In genomic region chr22:38870791-38871359, GRCh38 we compare ENCODE assay signal across 8 cellular contexts. TPM values are rescaled to one million over a fixed set of nuclear protein-coding genes. Genes with fewer than 3 reads are reported as not detected.
DNase-seq lines count a peak whose midpoint lies in the region; ATAC-seq and TF ChIP-seq lines count a peak whose summit lies in the region.

No MANE protein-coding gene starts in this region.

- peak overlapping the region; percentile 92 for H3K4me3 ChIP-seq in GM23338
- H3K4me3 ChIP-seq in hepatocyte: peak overlapping the region; percentile 92
- H3K4me3 ChIP-seq in smooth muscle cell: peak overlapping the region; percentile 94

- H3K36me3 Mint-ChIP-seq in GM23338 (ENCODE audit: low read depth): peaks cover 30% of the 10 kb centered on the region
- H3K36me3 Mint-ChIP-seq in activated CD4-positive, alpha-beta memory T cell treated with anti-CD3 and anti-CD28 coated beads for 36 hours: peaks cover 38% of the 10 kb centered on the region

- H2AFZ ChIP-seq in GM23338 (no peak overlapping the region), hepatocyte (peak overlapping the region; percentile 50), smooth muscle cell (ENCODE audit: low read depth) (peak overlapping the region; percentile 92)

- H3K4me1 Mint-ChIP-seq in GM23338: peaks cover 44% of the 10 kb centered on the region
- H3K4me1 Mint-ChIP-seq in activated CD4-positive, alpha-beta memory T cell treated with anti-CD3 and anti-CD28 coated beads for 36 hours (ENCODE audit: low read depth): peaks cover 53% of the 10 kb centered on the region

- POLR2A ChIA-PET in activated CD4-positive, alpha-beta memory T cell treated with anti-CD3 and anti-CD28 coated beads for 36 hours (lab: Charles Lee): interaction anchor here (1.0 to 2.7 kb wide), 7 partner anchors 9 to 448 kb away, joined by 3 to 14 read pairs (median 7); partner anchors contain the start of gene RPL3

- H3K36me3 ChIP-seq in GM23338 (ENCODE audit: insufficient read depth): peaks cover 6% of the 10 kb centered on the region; the same call in 1 of the 2 replicates
- no peaks in the 10 kb centered on the region for H3K36me3 ChIP-seq in hepatocyte (replicated peaks; ENCODE audit: insufficient read depth, low read depth)
- no peaks in the 10 kb centered on the region for H3K36me3 ChIP-seq in smooth muscle cell (ENCODE audit: low read depth)

- H3F3A ChIP-seq in GM23338 (replicated peaks; ENCODE audit: low read depth) (0 out of 2 replicates have a peak, but pooled peaks cover 7% of the 10 kb centered on the region), smooth muscle cell (ENCODE audit: low read depth) (peaks cover 4% of the 10 kb centered on the region)

- peaks cover 8% of the 10 kb centered on the region for H3K27me3 Mint-ChIP-seq in GM23338 (ENCODE audit: insufficient read depth, low read depth, poor library complexity)
- no peaks in the 10 kb centered on the region for H3K27me3 Mint-ChIP-seq in activated CD4-positive, alpha-beta memory T cell treated with anti-CD3 and anti-CD28 coated beads for 36 hours

- TF ChIP-seq CTCF in GM23338 (conservative IDR thresholded peaks at IDR 0.05; ENCODE audit: low read depth in 2 of 2) (no peak), hepatocyte (IDR thresholded peaks at IDR 0.05; ENCODE audit: poor library complexity) (no peak), smooth muscle cell (IDR thresholded peaks at IDR 0.05; ENCODE audit: borderline replicate concordance, insufficient read depth, poor library complexity, severe bottlenecking) (no peak)

- H3K4me2 ChIP-seq in GM23338 (peak overlapping the region; percentile 92), hepatocyte (peak overlapping the region; percentile 90), smooth muscle cell (peak overlapping the region; percentile 95)

- H3K27me3 ChIP-seq in GM23338 (ENCODE audit: insufficient read depth) (no peaks in the 10 kb centered on the region; the same call in 1 of the 2 replicates), hepatocyte (no peaks in the 10 kb centered on the region), smooth muscle cell (ENCODE audit: low read depth) (no peaks in the 10 kb centered on the region)

- H3K27ac Mint-ChIP-seq in GM23338: no peak overlapping the region
- peak overlapping the region; percentile 91 for H3K27ac Mint-ChIP-seq in activated CD4-positive, alpha-beta memory T cell treated with anti-CD3 and anti-CD28 coated beads for 36 hours

- H4K20me1 ChIP-seq in GM23338 (replicated peaks; ENCODE audit: insufficient read depth): peaks cover 18% of the 10 kb centered on the region
- H4K20me1 ChIP-seq in hepatocyte (ENCODE audit: insufficient read depth, poor library complexity, severe bottlenecking): peaks cover 29% of the 10 kb centered on the region
- H4K20me1 ChIP-seq in smooth muscle cell (ENCODE audit: low read depth): peaks cover 43% of the 10 kb centered on the region

- DNase-seq in GM23338 (ENCODE audit: low spot score) (no peak), hepatocyte (ENCODE audit: low spot score) (no peak), smooth muscle cell (lab: John Stamatoyannopoulos, UW; ENCODE audit: unreplicated experiment) (no peak), NK-92 (lab: John Stamatoyannopoulos, UW; ENCODE audit: unreplicated experiment) (no peak)
- no peak for DNase-seq in activated CD4-positive, alpha-beta memory T cell treated with anti-CD3 and anti-CD28 coated beads for 36 hours
- DNase-seq in NK-92 treated with Interleukin-12 subunit alpha and Interleukin-12 subunit beta, amount 100 ng/mL, for 24 hours (lab: John Stamatoyannopoulos, UW): no peak

- no peak for ATAC-seq in GM23338
- no peak for ATAC-seq in HG03439 (IDR thresholded peaks at IDR 0.05; ENCODE audit: unreplicated experiment)
- no peak for ATAC-seq in HG03025 (IDR thresholded peaks at IDR 0.05; ENCODE audit: low FRiP score, unreplicated experiment)

- H3K4me3 Mint-ChIP-seq in GM23338: peak overlapping the region; percentile 90
- peak overlapping the region; percentile 93 for H3K4me3 Mint-ChIP-seq in activated CD4-positive, alpha-beta memory T cell treated with anti-CD3 and anti-CD28 coated beads for 36 hours

- H3K9me3 ChIP-seq in hepatocyte (ENCODE audit: low read depth) (no peaks in the 10 kb centered on the region), smooth muscle cell (replicated peaks; ENCODE audit: low read depth) (no peaks in the 10 kb centered on the region)

- peak overlapping the region; percentile 73 for H3K9ac ChIP-seq in smooth muscle cell (ENCODE audit: low read depth)

- no peaks in the 10 kb centered on the region for H3K9me2 ChIP-seq in GM23338 (ENCODE audit: insufficient read depth)
- H3K9me2 ChIP-seq in hepatocyte (replicated peaks; ENCODE audit: insufficient read depth): no peaks in the 10 kb centered on the region

- H3K9me3 Mint-ChIP-seq in GM23338: no peaks in the 10 kb centered on the region
- no peaks in the 10 kb centered on the region for H3K9me3 Mint-ChIP-seq in activated CD4-positive, alpha-beta memory T cell treated with anti-CD3 and anti-CD28 coated beads for 36 hours

- WGBS in hepatocyte (ENCODE audit: low lambda C conversion rate, missing lambda C conversion rate): 57% methylated on average over 2 of the region's 2 CpGs
- WGBS in smooth muscle cell (ENCODE audit: low lambda C conversion rate): 82% methylated on average over 2 of the region's 2 CpGs

- intact Hi-C loops in activated CD4-positive, alpha-beta memory T cell treated with anti-CD3 and anti-CD28 coated beads for 36 hours (cut with micrococcal nuclease): loop anchor here (1.0 to 5.0 kb wide), 5 partner anchors 56 to 221 kb away; partner anchors contain the start of gene SUN2

- CTCF ChIA-PET in activated CD4-positive, alpha-beta memory T cell treated with anti-CD3 and anti-CD28 coated beads for 36 hours (lab: Charles Lee): interaction anchor here (0.5 to 5.5 kb wide), 48 partner anchors 8 to 447 kb away, joined by 3 to 180 read pairs (median 8); partner anchors contain the start of genes APOBEC3A, CBX7 and NPTXR

- no peak overlapping the region for H3K27ac ChIP-seq in GM23338 (ENCODE audit: low read depth)
- peak overlapping the region; percentile 89 for H3K27ac ChIP-seq in hepatocyte
- peak overlapping the region; percentile 42 for H3K27ac ChIP-seq in smooth muscle cell (ENCODE audit: low read depth)

- peaks cover 35% of the 10 kb centered on the region for H3K4me1 ChIP-seq in GM23338 (ENCODE audit: insufficient read depth)
- peaks cover 20% of the 10 kb centered on the region for H3K4me1 ChIP-seq in hepatocyte (ENCODE audit: insufficient read depth)
- H3K4me1 ChIP-seq in smooth muscle cell (ENCODE audit: low read depth): peaks cover 15% of the 10 kb centered on the region

- peaks cover 8% of the 10 kb centered on the region for H3K79me2 ChIP-seq in GM23338 (replicated peaks; ENCODE audit: insufficient read depth)
- H3K79me2 ChIP-seq in hepatocyte: peaks cover 34% of the 10 kb centered on the region
- peaks cover 4% of the 10 kb centered on the region for H3K79me2 ChIP-seq in smooth muscle cell (ENCODE audit: low read depth)

TF ChIP-seq in GM23338, 12 proteins besides CTCF, POLR2A, EP300 and RAD21:
- TF ChIP-seq JUNB (IDR thresholded peaks at IDR 0.05; ENCODE audit: unreplicated experiment) (no peak), POLR2AphosphoS5 (IDR thresholded peaks at IDR 0.05; ENCODE audit: low read depth) (peak; percentile 14; the same call in 1 of the 2 replicates)

RNA-seq across cellular contexts. Expression of gene CBX6, which starts 1.1 kb away (rescaled TPM):
- 18.2 and 23.0 TPM in 2 replicates for total RNA-seq in GM23338 (2014; rRNA removed; shearing (Covaris generic))
- polyA plus RNA-seq in GM23338 (2016; fragmentation: Nextera tagmentation; extraction: Ambion mirVana) (17.4 and 18.5 TPM in 2 replicates), hepatocyte (40.6 and 45.4 TPM in 2 replicates), smooth muscle cell (23.9 and 27.4 TPM in 2 replicates)
- 100 to 1,000 TPM; 116 to 117 TPM for total RNA-seq in activated CD4-positive, alpha-beta memory T cell treated with anti-CD3 and anti-CD28 coated beads for 36 hours
- total RNA-seq in hepatocyte (30.7 and 42.9 TPM in 2 replicates), smooth muscle cell (11.6 and 13.5 TPM in 2 replicates)

RNA-seq across cellular contexts. Expression of gene NPTXR, which starts 27.0 kb away (rescaled TPM):
- total RNA-seq in GM23338 (2014; rRNA removed; shearing (Covaris generic)): 9.3 and 13.4 TPM in 2 replicates
- polyA plus RNA-seq in GM23338 (2016; fragmentation: Nextera tagmentation; extraction: Ambion mirVana): 0.75 and 0.89 TPM in 2 replicates
- total RNA-seq in activated CD4-positive, alpha-beta memory T cell treated with anti-CD3 and anti-CD28 coated beads for 36 hours: 1 to 10 TPM; 1.9 to 2.5 TPM
- 3.1 and 3.8 TPM in 2 replicates for total RNA-seq in hepatocyte
- 3.3 TPM in 2 replicates for polyA plus RNA-seq in hepatocyte
- total RNA-seq in smooth muscle cell: 1.3 and 2.0 TPM in 2 replicates
- 3.2 and 3.9 TPM in 2 replicates for polyA plus RNA-seq in smooth muscle cell
